Comparison of ENCODE assay signal across 8 cellular contexts in the genomic region with DNA sequence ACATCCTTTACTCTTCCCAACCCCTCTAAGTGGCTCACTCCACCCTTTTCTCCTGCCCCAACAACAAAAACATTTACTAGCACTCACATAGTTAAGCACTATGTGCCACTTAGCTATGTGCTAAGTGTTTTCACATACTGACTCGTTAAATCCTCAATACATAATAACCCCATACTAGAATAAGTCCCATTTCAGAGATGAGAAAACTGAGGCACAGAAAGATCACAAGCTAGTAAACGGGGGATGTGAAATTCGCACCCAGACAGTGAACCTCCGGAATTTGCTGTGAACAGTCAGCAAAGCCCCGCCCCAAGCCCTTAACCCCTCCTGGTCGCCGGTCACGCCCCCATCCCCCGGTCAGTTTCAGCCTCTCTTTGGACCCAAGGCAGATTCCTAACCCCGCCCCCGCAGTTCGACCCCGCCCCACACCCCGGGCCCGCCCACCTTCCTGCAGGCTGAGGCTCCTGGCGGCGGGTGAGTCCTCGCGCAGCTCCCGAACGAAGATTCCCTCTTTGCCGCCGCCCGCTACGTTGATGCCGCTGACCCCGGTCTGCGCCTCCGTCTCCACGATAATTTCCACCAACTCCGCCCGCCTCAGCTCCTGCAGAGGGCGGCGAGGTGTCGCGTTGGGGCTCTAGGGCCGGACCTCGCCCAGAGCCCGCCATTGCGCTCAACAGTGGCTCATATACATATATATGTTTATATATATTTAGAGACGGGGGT. TPM values are rescaled to one million over a fixed set of nuclear protein-coding genes. Genes with fewer than 3 reads are reported as not detected.
A peak's percentile ranks its signal among the peaks of the same experiment; 100 is the strongest.
DNase-seq lines count a peak whose midpoint lies in the region; ATAC-seq and TF ChIP-seq lines count a peak whose summit lies in the region.

No MANE protein-coding gene starts in this region.

- no peak overlapping the region for H4K5ac ChIP-seq in mesendoderm (ENCODE audit: low read length)

- no peaks in the 10 kb centered on the region for H3K79me2 ChIP-seq in mesendoderm (ENCODE audit: control insufficient read depth, insufficient read depth, low read length)

- no peak overlapping the region for H2BK15ac ChIP-seq in mesendoderm (replicated peaks; ENCODE audit: low read depth)

- intact Hi-C loops in activated CD8-positive, alpha-beta T cell treated with anti-CD3 and anti-CD28 coated beads for 36 hours (cut with micrococcal nuclease): no loop called here

- H3K4me1 ChIP-seq in mesendoderm (ENCODE audit: control insufficient read depth, low read depth, low read length): no peaks in the 10 kb centered on the region

- H3K79me1 ChIP-seq in mesendoderm (ENCODE audit: low read length): no peaks in the 10 kb centered on the region

- H3K36me3 ChIP-seq in mesendoderm (ENCODE audit: control insufficient read depth, insufficient read depth, low read length): no peaks in the 10 kb centered on the region

- no peak overlapping the region for H4K8ac ChIP-seq in mesendoderm (ENCODE audit: low read depth, low read length)

- peak overlapping the region; percentile 83 for H3K9ac ChIP-seq in mesendoderm (ENCODE audit: low read length)

- H2BK120ac ChIP-seq in mesendoderm (ENCODE audit: low read depth, low read length): no peak overlapping the region

- H3K18ac ChIP-seq in mesendoderm (ENCODE audit: low read length): peak overlapping the region; percentile 82

- H3K4ac ChIP-seq in mesendoderm (ENCODE audit: low read depth, low read length): peak overlapping the region; percentile 62

- peak; percentile 82 for DNase-seq in AG04450 (ENCODE audit: low read depth, low spot score)
- peak; percentile 89 for DNase-seq in NCI-H748 (lab: John Stamatoyannopoulos, UW; ENCODE audit: unreplicated experiment)
- DNase-seq in activated CD8-positive, alpha-beta T cell treated with anti-CD3 and anti-CD28 coated beads for 36 hours: peak; percentile 91
- DNase-seq in effector CD4-positive, alpha-beta T cell: peak; percentile 61
- peak; percentile 97 for DNase-seq in mesendoderm
- peak; percentile 57 for DNase-seq in stimulated activated CD8-positive, alpha-beta memory T cell treated with anti-CD3 and anti-CD28 coated beads, Interleukin-15, amount 100 ng/mL, for 24 hours (ENCODE audit: low read depth)

- H2AK5ac ChIP-seq in mesendoderm (ENCODE audit: low read length): no peak overlapping the region

- H3K27me3 ChIP-seq in AG04450 (ENCODE audit: control insufficient read depth, insufficient read depth, low read length) (no peaks in the 10 kb centered on the region), mesendoderm (ENCODE audit: insufficient read depth, low read length, poor library complexity) (no peaks in the 10 kb centered on the region)

- no peaks in the 10 kb centered on the region; the same call in 1 of the 2 replicates for H3K9me3 ChIP-seq in AG04450 (ENCODE audit: control insufficient read depth, insufficient read depth, low read length)

- TF ChIP-seq CTCF in AG04450 (IDR thresholded peaks at IDR 0.05; ENCODE audit: low read depth, low read length): no peak
- TF ChIP-seq CTCF in activated CD8-positive, alpha-beta T cell treated with anti-CD3 and anti-CD28 coated beads for 36 hours (IDR thresholded peaks at IDR 0.05): no peak

- no peak overlapping the region for H2BK5ac ChIP-seq in mesendoderm (ENCODE audit: low read length)

- POLR2A ChIA-PET in AG04450 (lab: Yijun Ruan, JAX): interaction anchor here (0.6 to 1.9 kb wide), 5 partner anchors 18 to 484 kb away, joined by 3 to 12 read pairs (median 8); a partner anchor contains a TSS
- POLR2A ChIA-PET in activated CD8-positive, alpha-beta T cell treated with anti-CD3 and anti-CD28 coated beads for 36 hours (lab: Charles Lee): interaction anchor here (0.6 to 1.2 kb wide), 6 partner anchors 20 to 474 kb away, joined by 3 read pairs; no protein-coding TSS in a partner anchor

- no peak overlapping the region for H3K23ac ChIP-seq in mesendoderm (ENCODE audit: low read length)

- H3K36me3 Mint-ChIP-seq in activated CD8-positive, alpha-beta T cell treated with anti-CD3 and anti-CD28 coated beads for 36 hours (ENCODE audit: low read depth): no peaks in the 10 kb centered on the region

- H3K27me3 Mint-ChIP-seq in activated CD8-positive, alpha-beta T cell treated with anti-CD3 and anti-CD28 coated beads for 36 hours: no peaks in the 10 kb centered on the region

- CTCF ChIA-PET in AG04450 (lab: Charles Lee): interaction anchor here (0.6 to 1.9 kb wide), 4 partner anchors 17 to 98 kb away, joined by 3 to 11 read pairs (median 3); no protein-coding TSS in a partner anchor
- CTCF ChIA-PET in activated CD8-positive, alpha-beta T cell treated with anti-CD3 and anti-CD28 coated beads for 36 hours (lab: Charles Lee): interaction anchor here (0.8 to 1.6 kb wide), 6 partner anchors 12 to 146 kb away, joined by 3 to 8 read pairs (median 4); no protein-coding TSS in a partner anchor

- no peaks in the 10 kb centered on the region for H3K9me3 Mint-ChIP-seq in activated CD8-positive, alpha-beta T cell treated with anti-CD3 and anti-CD28 coated beads for 36 hours

- peak overlapping the region; percentile 80 for H3K4me3 Mint-ChIP-seq in activated CD8-positive, alpha-beta T cell treated with anti-CD3 and anti-CD28 coated beads for 36 hours

- peak overlapping the region; percentile 91 for H3K4me2 ChIP-seq in mesendoderm (ENCODE audit: low read length)

- ATAC-seq in GM18868 (IDR thresholded peaks at IDR 0.05; ENCODE audit: unreplicated experiment) (peak; percentile 70), HG03159 (IDR thresholded peaks at IDR 0.05; ENCODE audit: unreplicated experiment) (peak; percentile 69)
- ATAC-seq in activated CD8-positive, alpha-beta T cell treated with anti-CD3 and anti-CD28 coated beads for 36 hours: peak; percentile 68

- H3K27ac Mint-ChIP-seq in activated CD8-positive, alpha-beta T cell treated with anti-CD3 and anti-CD28 coated beads for 36 hours: peak overlapping the region; percentile 75

- H3K4me1 Mint-ChIP-seq in activated CD8-positive, alpha-beta T cell treated with anti-CD3 and anti-CD28 coated beads for 36 hours (ENCODE audit: low read depth): peaks cover 9% of the 10 kb centered on the region

- no CpG with 5 or more reads among the region's 41 CpGs for WGBS in mesendoderm (ENCODE audit: extremely low coverage, insufficient coverage, low lambda C conversion rate)

- H3K27ac ChIP-seq in AG04450 (ENCODE audit: low read depth, low read length): peak overlapping the region; percentile 47
- peak overlapping the region; percentile 58 for H3K27ac ChIP-seq in mesendoderm (ENCODE audit: low read depth, low read length)

- H3K56ac ChIP-seq in mesendoderm (ENCODE audit: low read length): peak overlapping the region; percentile 89

- H3K4me3 ChIP-seq in AG04450 (ENCODE audit: low read depth, low read length): peak overlapping the region; percentile 63
- peak overlapping the region; percentile 54 for H3K4me3 ChIP-seq in mesendoderm (ENCODE audit: low read length)

RNA-seq across cellular contexts. Expression of a gene that starts 9.8 kb away (rescaled TPM):
- polyA plus RNA-seq in AG04450 (2011; rRNA removed): 1.8 and 1.9 TPM in 2 replicates
- 1.3 and 1.4 TPM in 2 replicates for polyA minus RNA-seq in AG04450 (2011; rRNA and poly(A)+ RNA removed)
- 1 to 10 TPM; 1.2 TPM for total RNA-seq in activated CD8-positive, alpha-beta T cell treated with anti-CD3 and anti-CD28 coated beads for 36 hours
- polyA plus RNA-seq in mesendoderm (2013, experiment 1 of 2): 1.1 TPM
- 1.5 TPM for polyA plus RNA-seq in mesendoderm (2013, experiment 2 of 2)

RNA-seq across cellular contexts. Expression of a gene that starts 13.4 kb away (rescaled TPM):
- 0.09 and 0.11 TPM in 2 replicates for polyA plus RNA-seq in AG04450 (2011; rRNA removed)
- polyA minus RNA-seq in AG04450 (2011; rRNA and poly(A)+ RNA removed): 0.09 and 0.13 TPM in 2 replicates
- not detected for total RNA-seq in activated CD8-positive, alpha-beta T cell treated with anti-CD3 and anti-CD28 coated beads for 36 hours
- 0.11 TPM for polyA plus RNA-seq in mesendoderm (2013, experiment 1 of 2)
- 0.14 TPM for polyA plus RNA-seq in mesendoderm (2013, experiment 2 of 2)

RNA-seq across cellular contexts. Expression of a gene that starts 22.4 kb away (rescaled TPM):
- polyA plus RNA-seq in AG04450 (2011; rRNA removed): 11.9 and 16.2 TPM in 2 replicates
- polyA minus RNA-seq in AG04450 (2011; rRNA and poly(A)+ RNA removed): 3.6 and 6.2 TPM in 2 replicates
- total RNA-seq in activated CD8-positive, alpha-beta T cell treated with anti-CD3 and anti-CD28 coated beads for 36 hours: 10 to 100 TPM; 15.5 to 17.2 TPM
- 2.3 TPM for polyA plus RNA-seq in mesendoderm (2013, experiment 1 of 2)
- 2.5 TPM for polyA plus RNA-seq in mesendoderm (2013, experiment 2 of 2)

RNA-seq across cellular contexts. Expression of a gene that starts 40.7 kb away (rescaled TPM):
- 16.1 and 19.6 TPM in 2 replicates for polyA plus RNA-seq in AG04450 (2011; rRNA removed)
- 32.7 and 46.7 TPM in 2 replicates for polyA minus RNA-seq in AG04450 (2011; rRNA and poly(A)+ RNA removed)
- total RNA-seq in activated CD8-positive, alpha-beta T cell treated with anti-CD3 and anti-CD28 coated beads for 36 hours: 10 to 100 TPM in 1 of 2 experiments, 1 to 10 TPM in 1; 8.8 to 11.2 TPM
- 8.4 TPM for polyA plus RNA-seq in mesendoderm (2013, experiment 1 of 2)
- 8.1 TPM for polyA plus RNA-seq in mesendoderm (2013, experiment 2 of 2)

RNA-seq across cellular contexts. Expression of a gene that starts 54.9 kb away (rescaled TPM):
- polyA plus RNA-seq in AG04450 (2011; rRNA removed): 395 and 559 TPM in 2 replicates
- 161 and 225 TPM in 2 replicates for polyA minus RNA-seq in AG04450 (2011; rRNA and poly(A)+ RNA removed)
- total RNA-seq in activated CD8-positive, alpha-beta T cell treated with anti-CD3 and anti-CD28 coated beads for 36 hours: 10 to 100 TPM; 54.4 to 56.7 TPM
- 130 TPM for polyA plus RNA-seq in mesendoderm (2013, experiment 1 of 2)
- polyA plus RNA-seq in mesendoderm (2013, experiment 2 of 2): 129 TPM

Comparison
In these comparisons a context has a peak if more than half of its experiments do, and no peak if none do; other contexts are left out.
1. Peak in every context shown above with its lines: DNase-seq, ATAC-seq, H3K4me3 ChIP-seq and H3K27ac ChIP-seq.